In genomic region chr7:18873674-18874341, GRCh38 we compare ENCODE assay signal across 13 cellular contexts.
DNase-seq lines count a peak whose midpoint lies in the region; TF ChIP-seq lines count a peak whose summit lies in the region.
"Had no signal": no experiment of that assay in that cellular context is flagged by ENCODE, and none has a peak within 500 bp of the region (broad histone marks: within the 10 kb centered on the region; RNA-seq: fewer than 3 reads in every experiment).

No MANE protein-coding gene starts in this region.

- H3K27me3 Mint-ChIP-seq in activated CD4-positive, alpha-beta memory T cell treated with anti-CD3 and anti-CD28 coated beads, Interleukin-2, amount 10 ng/mL, durations not matched to agents 7 days and 5 days: no peaks in the 10 kb centered on the region
- no peaks in the 10 kb centered on the region for H3K27me3 Mint-ChIP-seq in CD8-positive, alpha-beta memory T cell

- no peaks in the 10 kb centered on the region for H3K4me1 ChIP-seq in CD8-positive, alpha-beta memory T cell (ENCODE audit: insufficient read depth, low read length)

- no peaks in the 10 kb centered on the region for H3K36me3 ChIP-seq in CD8-positive, alpha-beta memory T cell (ENCODE audit: insufficient read depth, low read length)

- DNase-seq in DMS53 (lab: John Stamatoyannopoulos, UW) (peak; percentile 40), DMS53 treated with DMSO at 0.1 percent for 48 hours (lab: John Stamatoyannopoulos, UW; ENCODE audit: unreplicated experiment) (no peak), RPMI7951 (ENCODE audit: low read depth) (peak; percentile 52), fibroblast of mammary gland (ENCODE audit: low read depth) (peak; percentile 75), smooth muscle cell of the brain vasculature (ENCODE audit: low read depth, low spot score) (peak; percentile 39)
- DNase-seq in activated CD4-positive, alpha-beta memory T cell treated with anti-CD3 and anti-CD28 coated beads, Interleukin-2, amount 10 ng/mL, durations not matched to agents 7 days and 5 days: no peak
- no peak for DNase-seq in activated CD4-positive, CD25-positive, alpha-beta regulatory T cell treated with anti-CD3 and anti-CD28 coated beads, Interleukin-2, amount 50 U/mL, for 72 hours
- DNase-seq in CD8-positive, alpha-beta memory T cell: no peak
- DNase-seq: KBM-7, mucosa of descending colon, NCI-H748 treated with DMSO at 0.1 percent for 48 hours, small intestine had no signal

- H3K27ac ChIP-seq in CD8-positive, alpha-beta memory T cell (ENCODE audit: low read depth, low read length): no peak overlapping the region

- no peaks in the 10 kb centered on the region for H3K36me3 Mint-ChIP-seq in activated CD4-positive, alpha-beta memory T cell treated with anti-CD3 and anti-CD28 coated beads, Interleukin-2, amount 10 ng/mL, durations not matched to agents 7 days and 5 days (ENCODE audit: low read depth)
- no peaks in the 10 kb centered on the region for H3K36me3 Mint-ChIP-seq in CD8-positive, alpha-beta memory T cell

- H3K4me1 Mint-ChIP-seq in activated CD4-positive, alpha-beta memory T cell treated with anti-CD3 and anti-CD28 coated beads, Interleukin-2, amount 10 ng/mL, durations not matched to agents 7 days and 5 days: no peaks in the 10 kb centered on the region
- H3K4me1 Mint-ChIP-seq in CD8-positive, alpha-beta memory T cell: no peaks in the 10 kb centered on the region

- H3K9me3 Mint-ChIP-seq in activated CD4-positive, alpha-beta memory T cell treated with anti-CD3 and anti-CD28 coated beads, Interleukin-2, amount 10 ng/mL, durations not matched to agents 7 days and 5 days: peaks cover 9% of the 10 kb centered on the region
- H3K9me3 Mint-ChIP-seq in CD8-positive, alpha-beta memory T cell: peaks cover 0 to 11% (median 4%) of the 10 kb centered on the region in 5 donors

- no peaks in the 10 kb centered on the region for H3K9me3 ChIP-seq in CD8-positive, alpha-beta memory T cell (ENCODE audit: low read length)
- H3K9me3 ChIP-seq: mucosa of descending colon had no signal

- H3K4me3 ChIP-seq in fibroblast of mammary gland (ENCODE audit: control insufficient read depth, low read depth, low read length): no peak overlapping the region
- no peak overlapping the region for H3K4me3 ChIP-seq in CD8-positive, alpha-beta memory T cell (ENCODE audit: low read length)
- H3K4me3 ChIP-seq: mucosa of descending colon had no signal

- CTCF ChIA-PET in activated CD4-positive, alpha-beta memory T cell treated with anti-CD3 and anti-CD28 coated beads, Interleukin-2, amount 10 ng/mL, durations not matched to agents 7 days and 5 days (lab: Charles Lee): no interaction called here
- CTCF ChIA-PET in CD8-positive, alpha-beta memory T cell (lab: Charles Lee): no interaction called here

- H3K4me3 Mint-ChIP-seq in activated CD4-positive, alpha-beta memory T cell treated with anti-CD3 and anti-CD28 coated beads, Interleukin-2, amount 10 ng/mL, durations not matched to agents 7 days and 5 days: no peak overlapping the region
- H3K4me3 Mint-ChIP-seq in CD8-positive, alpha-beta memory T cell: no peak overlapping the region
- H3K4me3 Mint-ChIP-seq: T-helper 1 cell treated with Interleukin-12 subunit alpha and Interleukin-12 subunit beta and Interleukin-4 antibody, amounts not matched to agents 30 μg/mL and 1 μg/mL, for 36 hours had no signal

- no peaks in the 10 kb centered on the region for H3K27me3 ChIP-seq in CD8-positive, alpha-beta memory T cell (ENCODE audit: insufficient read depth, low read length, poor library complexity, severe bottlenecking)

- H3K27ac Mint-ChIP-seq in activated CD4-positive, alpha-beta memory T cell treated with anti-CD3 and anti-CD28 coated beads, Interleukin-2, amount 10 ng/mL, durations not matched to agents 7 days and 5 days: no peak overlapping the region
- no peak overlapping the region for H3K27ac Mint-ChIP-seq in CD8-positive, alpha-beta memory T cell
- H3K27ac Mint-ChIP-seq: T-helper 1 cell treated with Interleukin-12 subunit alpha and Interleukin-12 subunit beta and Interleukin-4 antibody, amounts not matched to agents 30 μg/mL and 1 μg/mL, for 36 hours had no signal

- peak; percentile 72 for TF ChIP-seq CTCF in fibroblast of mammary gland (conservative IDR thresholded peaks at IDR 0.05; ENCODE audit: control insufficient read depth, insufficient read depth, low read depth, low read length)

- POLR2A ChIA-PET in activated CD4-positive, alpha-beta memory T cell treated with anti-CD3 and anti-CD28 coated beads, Interleukin-2, amount 10 ng/mL, durations not matched to agents 7 days and 5 days (lab: Charles Lee): no interaction called here
- POLR2A ChIA-PET in CD8-positive, alpha-beta memory T cell (lab: Charles Lee): no interaction called here

Comparison
In these comparisons a context has a peak if more than half of its experiments do, and no peak if none do; other contexts are left out.
1. DNase-seq: peak in DMS53 (single experiment), RPMI7951 (single experiment), fibroblast of mammary gland (single experiment) and smooth muscle cell of the brain vasculature (single experiment); none in DMS53 treated with DMSO at 0.1 percent for 48 hours (single experiment), activated CD4-positive, alpha-beta memory T cell treated with anti-CD3 and anti-CD28 coated beads, Interleukin-2, amount 10 ng/mL, durations not matched to agents 7 days and 5 days (single experiment), activated CD4-positive, CD25-positive, alpha-beta regulatory T cell treated with anti-CD3 and anti-CD28 coated beads, Interleukin-2, amount 50 U/mL, for 72 hours (single experiment) and CD8-positive, alpha-beta memory T cell (0 of 5).